In the genomic region with DNA sequence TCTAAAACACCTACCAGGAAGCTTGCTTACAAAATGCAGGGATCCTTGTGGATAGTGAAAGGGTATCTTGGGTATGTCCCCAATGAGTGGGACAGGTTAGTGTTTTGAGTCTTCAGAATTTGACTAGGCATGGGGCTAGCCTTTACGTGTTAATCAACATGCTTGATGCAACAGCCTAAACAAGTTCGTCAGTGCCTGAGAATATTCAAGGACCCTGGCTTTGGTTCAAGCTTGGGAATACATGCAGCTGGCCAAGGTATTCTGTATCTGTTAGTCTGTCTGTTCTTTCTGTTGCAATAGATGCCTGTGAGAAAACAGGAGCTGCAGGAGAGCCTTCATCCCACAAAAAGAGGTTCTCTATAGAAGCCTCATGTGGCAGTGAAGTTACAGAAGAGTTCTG, we compare ENCODE assay signal across 35 cellular contexts.
"Had no signal": no experiment of that assay in that cellular context is flagged by ENCODE, and none has a peak within 500 bp of the region (broad histone marks: within the 10 kb centered on the region; RNA-seq: fewer than 3 reads in every experiment).

No MANE protein-coding gene starts in this region.

- H3K27ac ChIP-seq: KMS-11 had no signal

- H3K4me3 ChIP-seq: MG63 had no signal

- H3K27me3 ChIP-seq: MG63 had no signal

- DNase-seq: Karpas-422, Kasumi-1, KG1, MG63, MM.1S, MV-4-11, NCI-H1048, NCI-H1092, NCI-H1092 treated with DMSO at 0.1 percent for 48 hours, NCI-H1105, NCI-H1105 treated with DMSO at 0.1 percent for 48 hours, NCI-H1417, NCI-H1417 treated with DMSO at 0.1 percent for 48 hours, NCI-H1436, NCI-H1436 treated with DMSO at 0.1 percent for 48 hours, NCI-H146, NCI-H1694, NCI-H1694 treated with DMSO at 0.1 percent for 48 hours, NCI-H187, NCI-H187 treated with DMSO at 0.1 percent for 48 hours, NCI-H1930, NCI-H2029, NCI-H2029 treated with DMSO at 0.1 percent for 48 hours, NCI-H2081, NCI-H2081 treated with DMSO at 0.1 percent for 48 hours, NCI-H2107, NCI-H2171, NCI-H2171 treated with DMSO at 0.1 percent for 48 hours, NCI-H2227 treated with DMSO at 0.1 percent for 48 hours, NCI-H226, NCI-H345, NCI-H446, NCI-H446 treated with DMSO at 0.1 percent for 48 hours, NCI-H510A had no signal

- H3K9me3 ChIP-seq: MG63 had no signal

- H3K36me3 ChIP-seq: MG63 had no signal
